Comparison of ENCODE assay signal across 17 cellular contexts in genomic region chr4:11268149-11268548, GRCh38.
"Had no signal": no experiment of that assay in that cellular context is flagged by ENCODE, and none has a peak within 500 bp of the region (broad histone marks: within the 10 kb centered on the region; RNA-seq: fewer than 3 reads in every experiment).

No MANE protein-coding gene starts in this region.

- FAIRE-seq: RCC 7860 had no signal

- H3K9ac ChIP-seq: SK-N-SH had no signal

- H3K4me2 ChIP-seq: SK-N-SH had no signal

- DNase-seq: KBM-7, NCI-H1092 treated with DMSO at 0.1 percent for 48 hours, NCI-H1436, NCI-H187, NCI-H2029, NCI-H2081 treated with DMSO at 0.1 percent for 48 hours, NCI-H226, NCI-H446, NCI-H510A, NCI-H524 treated with DMSO at 0.1 percent for 48 hours, NCI-H69, NCI-H774, Right ventricle myocardium superior, RPMI8226, SK-N-SH, SW 1271 had no signal

- H3K9me3 ChIP-seq: SK-N-SH had no signal
